Comparison of ENCODE assay signal across 12 cellular contexts in genomic region chr19:47858231-47858630, GRCh38. TPM values are rescaled to one million over a fixed set of nuclear protein-coding genes. Genes with fewer than 3 reads are reported as not detected.
DNase-seq lines count a peak whose midpoint lies in the region; ATAC-seq, FAIRE-seq and TF ChIP-seq lines count a peak whose summit lies in the region.
"Not testable (repeated sequence)": the region's sequence is repeated elsewhere in the genome, so short reads cannot be mapped to it uniquely, and the experiment has no call there.
"Had no signal": no experiment of that assay in that cellular context is flagged by ENCODE, and none has a peak within 500 bp of the region (broad histone marks: within the 10 kb centered on the region; RNA-seq: fewer than 3 reads in every experiment).

No MANE protein-coding gene starts in this region.

- peak; percentile 85 for FAIRE-seq in K562 (lab: Jason Lieb, UNC)

- H3K18ac ChIP-seq in trophoblast cell (ENCODE audit: low read length) = not testable (repeated sequence)

- DNase-seq in EH (ENCODE audit: low read depth) (peak; percentile 24), HCT116 (ENCODE audit: low read depth, low spot score) (peak; percentile 65), M059J (ENCODE audit: low read depth) (peak; percentile 86), RPMI7951 (ENCODE audit: low read depth) (peak; percentile 67), K562 (ENCODE audit: extremely low read depth in 1 of 4, low spot score in 3 of 4) (peak; percentile 62 to 76 (median 71)), fibroblast of villous mesenchyme (ENCODE audit: low read depth) (peak; percentile 15), trophoblast cell (peak; percentile 75 to 78)

- H4K8ac ChIP-seq in trophoblast cell (ENCODE audit: low read depth, low read length) = not testable (repeated sequence)

- H3K27me3 ChIP-seq in HCT116 (ENCODE audit: insufficient read depth, low read length); K562 (ENCODE audit: control insufficient read depth in 2 of 2, insufficient read depth in 2 of 2, low read length in 2 of 2); trophoblast cell (ENCODE audit: insufficient read depth, low read length): not testable (repeated sequence)

- CTCF ChIA-PET in HCT116 (lab: Charles Lee) = interaction anchor here (0.6 to 2.3 kb wide), 5 partner anchors 8 to 665 kb away, joined by 3 to 13 read pairs (median 4); no protein-coding TSS in a partner anchor
- CTCF ChIA-PET in K562 (lab: Yijun Ruan, JAX; ENCODE audit: low intra/inter-chr PET ratio) = not testable (repeated sequence)

- H3K9me2 ChIP-seq in HCT116 (ENCODE audit: insufficient read depth) = not testable (repeated sequence)

- not testable (repeated sequence) for H3K36me3 ChIP-seq in HCT116 (ENCODE audit: control insufficient read depth in 1 of 2, insufficient read depth in 2 of 2, low read length in 2 of 2); K562 (ENCODE audit: control insufficient read depth, insufficient read depth, low read length); trophoblast cell (ENCODE audit: control insufficient read depth in 1 of 2, insufficient read depth in 2 of 2, low read length in 2 of 2)

- peak overlapping the region; percentile 2; the same call in 1 of the 2 replicates for H3K9ac ChIP-seq in HCT116 (ENCODE audit: low read length)
- H3K9ac ChIP-seq in K562 (ENCODE audit: insufficient read depth in 1 of 2, low read depth in 2 of 2, low read length in 2 of 2); trophoblast cell (ENCODE audit: low read length): not testable (repeated sequence)

- TF ChIP-seq RAD21 in HCT116 (IDR thresholded peaks at IDR 0.05; ENCODE audit: low read depth); K562 (CRISPR knock-in tag; conservative IDR thresholded peaks at IDR 0.05 in 1 of 2, IDR thresholded peaks at IDR 0.05 in 1 of 2): not testable (repeated sequence)

- H2BK5ac ChIP-seq in trophoblast cell (ENCODE audit: low read depth, low read length, poor library complexity) = not testable (repeated sequence)

- not testable (repeated sequence) for H3K79me1 ChIP-seq in trophoblast cell (ENCODE audit: low read length)

- not testable (repeated sequence) for H2BK120ac ChIP-seq in trophoblast cell (ENCODE audit: insufficient read depth, low read length, poor library complexity)

- BruUV-seq in HCT116 (replicated peaks; lab: Mats Ljungman, UMichigan); K562 (replicated peaks; lab: Mats Ljungman, UMichigan): not testable (repeated sequence)

- not testable (repeated sequence) for H4K20me1 ChIP-seq in HCT116 (ENCODE audit: insufficient read depth); K562 (replicated peaks; ENCODE audit: control insufficient read depth, insufficient read depth, low read length)

- RAD21 ChIA-PET in HCT116 (lab: Charles Lee; ENCODE audit: low non-redundant PET in 1 of 2, low total read pairs in 2 of 2, uncharacterized antibody in 2 of 2, unreplicated experiment in 2 of 2) = not testable (repeated sequence)

- in situ Hi-C loops in K562 (cut with MboI) = loop anchor here (5.0 kb wide), 1 partner anchor 56 kb away; the partner anchor contains the start of gene TPRX1

- not testable (repeated sequence) for H3K14ac ChIP-seq in trophoblast cell (ENCODE audit: low read length)

- peaks cover 17 to 20% of the 10 kb centered on the region in 2 experiments for H3K4me1 ChIP-seq in HCT116 (ENCODE audit: control insufficient read depth in 1 of 2, insufficient read depth in 2 of 2, low read length in 2 of 2)
- not testable (repeated sequence) for H3K4me1 ChIP-seq in K562 (replicated peaks in 1 of 2; ENCODE audit: control insufficient read depth in 2 of 2, insufficient read depth in 2 of 2, low read length in 2 of 2); trophoblast cell (ENCODE audit: control insufficient read depth in 1 of 2, insufficient read depth in 2 of 2, low read length in 2 of 2)

- not testable (repeated sequence) for H3K9me1 ChIP-seq in K562 (ENCODE audit: control insufficient read depth, insufficient read depth, low read length)

- not testable (repeated sequence) for TF ChIP-seq CTCF in HCT116 (IDR thresholded peaks at IDR 0.05 in 2 of 3, conservative IDR thresholded peaks at IDR 0.05 in 1 of 3; ENCODE audit: borderline replicate concordance in 1 of 3, insufficient read depth in 1 of 3, low read depth in 2 of 3, low read length in 2 of 3); K562 (IDR thresholded peaks at IDR 0.05 in 2 of 3, conservative IDR thresholded peaks at IDR 0.05 in 1 of 3; ENCODE audit: insufficient read depth in 2 of 3, low read depth in 1 of 3, low read length in 3 of 3); fibroblast of villous mesenchyme (IDR thresholded peaks at IDR 0.05; ENCODE audit: insufficient read depth, low read depth, low read length)

- peak overlapping the region in 1 of 2 experiments; percentile 34; a peak in 3 of 4 replicates for H3K4me3 ChIP-seq in HCT116 (replicated peaks in 1 of 2; ENCODE audit: low read depth in 1 of 2, low read length in 2 of 2)
- H3K4me3 ChIP-seq in K562; fibroblast of villous mesenchyme (ENCODE audit: low read depth, low read length); trophoblast cell (ENCODE audit: low read depth, low read length): not testable (repeated sequence)

- peak overlapping the region; percentile 69 for H3K4me2 ChIP-seq in HCT116 (ENCODE audit: low read length)
- not testable (repeated sequence) for H3K4me2 ChIP-seq in K562 (ENCODE audit: insufficient read depth, low read length); trophoblast cell (ENCODE audit: low read length)

- not testable (repeated sequence) for H4K91ac ChIP-seq in trophoblast cell (ENCODE audit: low read depth, low read length)

- WGBS in K562 (ENCODE audit: insufficient coverage, low coverage, missing lambda C conversion rate) = 2% methylated on average over 9 of the region's 9 CpGs
- no CpG with 5 or more reads among the region's 9 CpGs for whole genome bisulfite sequencing in trophoblast cell (ENCODE audit: extremely low coverage, insufficient coverage, insufficient read length)

- H4K12ac ChIP-seq in trophoblast cell (ENCODE audit: low read depth, low read length) = not testable (repeated sequence)

- intact Hi-C loops in HCT116 (cut with micrococcal nuclease); K562 (cut with micrococcal nuclease): not testable (repeated sequence)

- TF ChIP-seq POLR2A in HCT116 (IDR thresholded peaks at IDR 0.05; ENCODE audit: borderline replicate concordance, extremely low read depth, insufficient read depth, insufficient read length); K562 (conservative IDR thresholded peaks at IDR 0.05): not testable (repeated sequence)

- H3K79me2 ChIP-seq in HCT116 (ENCODE audit: insufficient read depth, low read length); K562 (ENCODE audit: control insufficient read depth, insufficient read depth, low read length); trophoblast cell (ENCODE audit: control insufficient read depth, insufficient read depth, low read length, poor library complexity): not testable (repeated sequence)

- ATAC-seq in HCT116 (peak; percentile 90), K562 (peak; percentile 83)

- H3K27ac ChIP-seq in HCT116 (ENCODE audit: low read depth, low read length) = peak overlapping the region; percentile 27; the same call in 1 of the 2 replicates
- H3K27ac ChIP-seq in K562 (ENCODE audit: extremely low read depth, low read depth, low read length); trophoblast cell (ENCODE audit: low read depth, low read length): not testable (repeated sequence)

- H2AFZ ChIP-seq in HCT116 (ENCODE audit: low read depth, low read length, poor library complexity, severe bottlenecking) = peak overlapping the region; percentile 89
- not testable (repeated sequence) for H2AFZ ChIP-seq in K562 (ENCODE audit: low read depth, low read length); trophoblast cell (ENCODE audit: insufficient read depth, low read length, poor library complexity)

- POLR2A ChIA-PET in HCT116 (lab: Charles Lee) (interaction anchor here (0.6 to 0.8 kb wide), 2 partner anchors 14 to 409 kb away, joined by 3 read pairs; no protein-coding TSS in a partner anchor), K562 (lab: Yijun Ruan, JAX) (interaction anchor here (1.2 kb wide), 1 partner anchor 11 kb away, joined by 3 read pairs; no protein-coding TSS in a partner anchor)

- H3K23ac ChIP-seq in trophoblast cell (ENCODE audit: low read length) = not testable (repeated sequence)

- not testable (repeated sequence) for H2AK5ac ChIP-seq in trophoblast cell (ENCODE audit: low read length)

- H3K9me3 ChIP-seq in HCT116 (ENCODE audit: control insufficient read depth in 1 of 2, insufficient read depth in 1 of 2, low read depth in 1 of 2, low read length in 2 of 2); K562 (replicated peaks; ENCODE audit: control insufficient read depth, insufficient read depth, low read depth, low read length); trophoblast cell (ENCODE audit: insufficient read depth, low read depth, low read length): not testable (repeated sequence)

- TF ChIP-seq EP300 in K562 (IDR thresholded peaks at IDR 0.05; ENCODE audit: low read length) = not testable (repeated sequence)

- not testable (repeated sequence) for H2BK12ac ChIP-seq in trophoblast cell (ENCODE audit: low read length)

- H3K4ac ChIP-seq in trophoblast cell (ENCODE audit: low read depth, low read length) = not testable (repeated sequence)

RNA-seq across cellular contexts. Expression of gene TPRX2, which starts 0.8 kb away (rescaled TPM):
- not detected for total RNA-seq in HCT116 (2021; ENCODE audit: unreplicated experiment)
- polyA plus RNA-seq in HCT116 (2012) = not detected in 2 replicates
- not detected in 2 replicates for total RNA-seq in M059J (2014; rRNA removed; shearing (Covaris generic))
- total RNA-seq in RPMI7951 (2014; rRNA removed; shearing (Covaris generic)) = not detected in 2 replicates
- not detected in 2 replicates for total RNA-seq in K562 (2011; cell fraction: chromatin; rRNA removed; ENCODE audit: low replicate concordance)
- total RNA-seq in K562 (2011; cell fraction: nucleolus; rRNA removed) = not detected in 2 replicates
- not detected in 2 replicates for total RNA-seq in K562 (2011; cell fraction: nucleoplasm; rRNA removed)
- not detected in 2 replicates for total RNA-seq in K562 (2014; rRNA removed)
- total RNA-seq in K562 (2014; rRNA removed; fragmentation: Illumina TruSeq; extraction: Trizol) = not detected in 2 replicates
- not detected in 2 replicates for total RNA-seq in K562 (2015; rRNA removed; fragmentation: Illumina TruSeq; extraction: Trizol)
- total RNA-seq in K562 (2021) = not detected in 2 replicates
- polyA plus RNA-seq in K562 (2011; rRNA removed) = not detected in 2 replicates
- not detected in 2 replicates for polyA plus RNA-seq in K562 (2011; cell fraction: cytosol; rRNA removed)
- not detected in 2 replicates for polyA plus RNA-seq in K562 (2011; cell fraction: nucleus; rRNA removed)
- polyA plus RNA-seq in K562 (2012) = not detected in 2 replicates
- polyA plus RNA-seq in K562 (2014; fragmentation: Illumina TruSeq; extraction: Trizol) = not detected in 2 replicates
- polyA plus RNA-seq in K562 (2014; fragmentation: Nextera tagmentation; extraction: Ambion mirVana) = not detected
- not detected in 2 replicates for polyA plus RNA-seq in K562 (2014; rRNA removed)
- polyA minus RNA-seq in K562 (2011; rRNA and poly(A)+ RNA removed) = not detected in 2 replicates
- polyA minus RNA-seq in K562 (2011; cell fraction: cytosol; rRNA and poly(A)+ RNA removed) = not detected in 2 replicates
- not detected in 2 replicates for polyA minus RNA-seq in K562 (2011; cell fraction: nucleus; rRNA and poly(A)+ RNA removed)
- total RNA-seq in fibroblast of villous mesenchyme = not detected in 2 replicates
- not detected in 2 replicates for polyA plus RNA-seq in trophoblast cell (2013)
- total RNA-seq: CD8-positive, alpha-beta T cell; H1; HT-29; Peyer's patch had no signal
- polyA plus RNA-seq: BJ, H1 had no signal

RNA-seq across cellular contexts. Expression of gene SULT2A1, which starts 27.9 kb away (rescaled TPM):
- total RNA-seq in HCT116 (2021; ENCODE audit: unreplicated experiment) (0.27 TPM), K562 (2014; rRNA removed) (not detected in 2 replicates), K562 (2014; rRNA removed; fragmentation: Illumina TruSeq; extraction: Trizol) (not detected in 2 replicates), K562 (2015; rRNA removed; fragmentation: Illumina TruSeq; extraction: Trizol) (0.11 and 0.25 TPM in 2 replicates), K562 (2021) (0.16 and 0.18 TPM in 2 replicates), fibroblast of villous mesenchyme (not detected in 2 replicates)
- not detected in 2 replicates for polyA plus RNA-seq in HCT116 (2012)
- not detected in 2 replicates for total RNA-seq in M059J (2014; rRNA removed; shearing (Covaris generic))
- not detected in 2 replicates for total RNA-seq in RPMI7951 (2014; rRNA removed; shearing (Covaris generic))
- not detected in 2 replicates for total RNA-seq in K562 (2011; cell fraction: chromatin; rRNA removed; ENCODE audit: low replicate concordance)
- total RNA-seq in K562 (2011; cell fraction: nucleolus; rRNA removed) = not detected in 2 replicates
- total RNA-seq in K562 (2011; cell fraction: nucleoplasm; rRNA removed) = not detected in 2 replicates
- polyA plus RNA-seq in K562 (2011; rRNA removed) (0.03 and 0.04 TPM in 2 replicates), K562 (2014; fragmentation: Illumina TruSeq; extraction: Trizol) (0.07 TPM in 1 of 2 replicates, not detected in the other), K562 (2014; fragmentation: Nextera tagmentation; extraction: Ambion mirVana) (under 1 TPM in 1 of 2 experiments, not detected in 1; 0.07 TPM), K562 (2014; rRNA removed) (not detected in 2 replicates)
- polyA plus RNA-seq in K562 (2011; cell fraction: cytosol; rRNA removed) = 0.10 TPM in 1 of 2 replicates, not detected in the other
- not detected in 2 replicates for polyA plus RNA-seq in K562 (2011; cell fraction: nucleus; rRNA removed)
- polyA plus RNA-seq in K562 (2012) = 0.13 and 0.29 TPM in 2 replicates
- not detected in 2 replicates for polyA minus RNA-seq in K562 (2011; rRNA and poly(A)+ RNA removed)
- polyA minus RNA-seq in K562 (2011; cell fraction: cytosol; rRNA and poly(A)+ RNA removed) = not detected in 2 replicates
- polyA minus RNA-seq in K562 (2011; cell fraction: nucleus; rRNA and poly(A)+ RNA removed) = not detected in 2 replicates
- polyA plus RNA-seq in trophoblast cell (2013) = 1.1 TPM in 2 replicates
- total RNA-seq: CD8-positive, alpha-beta T cell; H1; HT-29 had no signal
- polyA plus RNA-seq: BJ, H1 had no signal

RNA-seq across cellular contexts. Expression of gene CRX, which starts 36.5 kb away (rescaled TPM):
- not detected for total RNA-seq in HCT116 (2021; ENCODE audit: unreplicated experiment)
- not detected in 2 replicates for polyA plus RNA-seq in HCT116 (2012)
- total RNA-seq in M059J (2014; rRNA removed; shearing (Covaris generic)) = not detected in 2 replicates
- not detected in 2 replicates for total RNA-seq in RPMI7951 (2014; rRNA removed; shearing (Covaris generic))
- not detected in 2 replicates for total RNA-seq in K562 (2011; cell fraction: chromatin; rRNA removed; ENCODE audit: low replicate concordance)
- not detected in 2 replicates for total RNA-seq in K562 (2011; cell fraction: nucleolus; rRNA removed)
- total RNA-seq in K562 (2011; cell fraction: nucleoplasm; rRNA removed) = not detected in 2 replicates
- total RNA-seq in K562 (2014; rRNA removed) = not detected in 2 replicates
- not detected in 2 replicates for total RNA-seq in K562 (2014; rRNA removed; fragmentation: Illumina TruSeq; extraction: Trizol)
- not detected in 2 replicates for total RNA-seq in K562 (2015; rRNA removed; fragmentation: Illumina TruSeq; extraction: Trizol)
- not detected in 2 replicates for total RNA-seq in K562 (2021)
- polyA plus RNA-seq in K562 (2011; rRNA removed) = not detected in 2 replicates
- not detected in 2 replicates for polyA plus RNA-seq in K562 (2011; cell fraction: cytosol; rRNA removed)
- polyA plus RNA-seq in K562 (2011; cell fraction: nucleus; rRNA removed) = not detected in 2 replicates
- 0.01 and 0.04 TPM in 2 replicates for polyA plus RNA-seq in K562 (2012)
- not detected in 2 replicates for polyA plus RNA-seq in K562 (2014; fragmentation: Illumina TruSeq; extraction: Trizol)
- under 1 TPM in 1 of 2 experiments, not detected in 1; 0.01 TPM for polyA plus RNA-seq in K562 (2014; fragmentation: Nextera tagmentation; extraction: Ambion mirVana)
- polyA plus RNA-seq in K562 (2014; rRNA removed) = not detected in 2 replicates
- not detected in 2 replicates for polyA minus RNA-seq in K562 (2011; rRNA and poly(A)+ RNA removed)
- polyA minus RNA-seq in K562 (2011; cell fraction: cytosol; rRNA and poly(A)+ RNA removed) = not detected in 2 replicates
- not detected in 2 replicates for polyA minus RNA-seq in K562 (2011; cell fraction: nucleus; rRNA and poly(A)+ RNA removed)
- not detected in 2 replicates for total RNA-seq in fibroblast of villous mesenchyme
- polyA plus RNA-seq in trophoblast cell (2013) = 0.01 TPM in 1 of 2 replicates, not detected in the other
- total RNA-seq: CD8-positive, alpha-beta T cell; H1; HT-29; Peyer's patch had no signal
- polyA plus RNA-seq: BJ had no signal

RNA-seq across cellular contexts. Expression of gene TPRX1, which starts 53.9 kb away (rescaled TPM):
- not detected for total RNA-seq in HCT116 (2021; ENCODE audit: unreplicated experiment)
- polyA plus RNA-seq in HCT116 (2012) = not detected in 2 replicates
- not detected in 2 replicates for total RNA-seq in M059J (2014; rRNA removed; shearing (Covaris generic))
- total RNA-seq in RPMI7951 (2014; rRNA removed; shearing (Covaris generic)) = not detected in 2 replicates
- not detected in 2 replicates for total RNA-seq in K562 (2011; cell fraction: chromatin; rRNA removed; ENCODE audit: low replicate concordance)
- total RNA-seq in K562 (2011; cell fraction: nucleolus; rRNA removed) = not detected in 2 replicates
- not detected in 2 replicates for total RNA-seq in K562 (2011; cell fraction: nucleoplasm; rRNA removed)
- total RNA-seq in K562 (2014; rRNA removed) = not detected in 2 replicates
- total RNA-seq in K562 (2014; rRNA removed; fragmentation: Illumina TruSeq; extraction: Trizol) = not detected in 2 replicates
- not detected in 2 replicates for total RNA-seq in K562 (2015; rRNA removed; fragmentation: Illumina TruSeq; extraction: Trizol)
- not detected in 2 replicates for total RNA-seq in K562 (2021)
- polyA plus RNA-seq in K562 (2011; rRNA removed) = not detected in 2 replicates
- polyA plus RNA-seq in K562 (2011; cell fraction: cytosol; rRNA removed) = not detected in 2 replicates
- polyA plus RNA-seq in K562 (2011; cell fraction: nucleus; rRNA removed) = not detected in 2 replicates
- polyA plus RNA-seq in K562 (2012) = not detected in 2 replicates
- not detected in 2 replicates for polyA plus RNA-seq in K562 (2014; fragmentation: Illumina TruSeq; extraction: Trizol)
- not detected for polyA plus RNA-seq in K562 (2014; fragmentation: Nextera tagmentation; extraction: Ambion mirVana)
- not detected in 2 replicates for polyA plus RNA-seq in K562 (2014; rRNA removed)
- not detected in 2 replicates for polyA minus RNA-seq in K562 (2011; rRNA and poly(A)+ RNA removed)
- polyA minus RNA-seq in K562 (2011; cell fraction: cytosol; rRNA and poly(A)+ RNA removed) = not detected in 2 replicates
- polyA minus RNA-seq in K562 (2011; cell fraction: nucleus; rRNA and poly(A)+ RNA removed) = not detected in 2 replicates
- not detected in 2 replicates for total RNA-seq in fibroblast of villous mesenchyme
- not detected in 2 replicates for polyA plus RNA-seq in trophoblast cell (2013)
- total RNA-seq: CD8-positive, alpha-beta T cell; H1; HT-29; Peyer's patch had no signal
- polyA plus RNA-seq: BJ had no signal

Comparison
In these comparisons a context has a peak if more than half of its experiments do, and no peak if none do; other contexts are left out.
1. DNase-seq: peak in every context shown above with its lines; median percentile 86 in M059J; 76 in trophoblast cell; 71 in K562; 67 in RPMI7951; 65 in HCT116; 24 in EH; 15 in fibroblast of villous mesenchyme.